Comparison of ENCODE assay signal across 8 cellular contexts in genomic region chrX:23907496-23908218, GRCh38. TPM values are rescaled to one million over a fixed set of nuclear protein-coding genes. Genes with fewer than 3 reads are reported as not detected.
A peak's percentile ranks its signal among the peaks of the same experiment; 100 is the strongest.
DNase-seq lines count a peak whose midpoint lies in the region; ATAC-seq, FAIRE-seq and TF ChIP-seq lines count a peak whose summit lies in the region.

APOO (minus strand) TSS chrX:23907938; CDS start chrX:23907702, 236 bp downstream.
CXorf58 (plus strand) TSS chrX:23908006; CDS start chrX:23910303, 2,297 bp downstream.

- DNase-seq in GM12892 (ENCODE audit: insufficient read length) = peak; percentile 70
- DNase-seq in NCI-H1436 (lab: John Stamatoyannopoulos, UW) = peak; percentile 84
- peak; percentile 94 for DNase-seq in SW480 (ENCODE audit: low spot score)
- peak; percentile 89 to 95 (median 91) for DNase-seq in adrenal gland
- DNase-seq in left cardiac atrium = peak; percentile 92
- peak; percentile 90 to 96 for DNase-seq in psoas muscle
- DNase-seq in uterus = peak; percentile 88 to 91

- H3K27ac ChIP-seq in adrenal gland = peak within 1 kb of the TSS; percentile 76 to 87 (median 79)
- H3K27ac ChIP-seq in psoas muscle = peak within 1 kb of the TSS; percentile 82
- H3K27ac ChIP-seq in uterus = peak within 1 kb of the TSS; percentile 79 to 84

- intact Hi-C loops in adrenal gland (cut with DNase I) = loop anchor here (10.0 kb wide), 2 partner anchors 123 to 213 kb away; partner anchors contain the start of gene SAT1 (in 1 of the 2)
- intact Hi-C loops in left cardiac atrium (cut with DNase I) = loop anchor here (5.0 to 10.0 kb wide), 4 partner anchors 120 to 163 kb away; partner anchors contain the start of genes ACOT9 (in 1 of the 2), EIF2S3 (in 1 of the 2), KLHL15 (in 1 of the 2) and SAT1 (in 1 of the 2)
- intact Hi-C loops in psoas muscle (cut with DNase I) = loop anchor here (5.0 to 10.0 kb wide), 2 partner anchors 115 to 247 kb away; no protein-coding TSS in a partner anchor
- intact Hi-C loops in uterus (cut with DNase I; ENCODE audit: low total_unique reads) = no loop called here

- TF ChIP-seq POLR2A in GM12892 (IDR thresholded peaks at IDR 0.05; ENCODE audit: low read depth, low read length) (0 out of 2 replicates have a peak, but pooled peaks have one; percentile 34), adrenal gland (IDR thresholded peaks at IDR 0.05) (peak in 1 of 2 donors; percentile 61), uterus (IDR thresholded peaks at IDR 0.05) (peak; percentile 51)

- ATAC-seq in HG02840 (IDR thresholded peaks at IDR 0.05; ENCODE audit: low FRiP score, unreplicated experiment) = peak; percentile 88
- ATAC-seq in left cardiac atrium = peak; percentile 97 to 99
- ATAC-seq in psoas muscle = peak; percentile 96 to 98 (median 97)

- H3K4me1 ChIP-seq in adrenal gland (replicated peaks in 1 of 2) = peaks cover 0 to 9% of the 10 kb centered on the region in 2 donors
- no peaks in the 10 kb centered on the region for H3K4me1 ChIP-seq in psoas muscle
- no peaks in the 10 kb centered on the region for H3K4me1 ChIP-seq in uterus

- peak within 1 kb of the TSS in 2 of 4 donors; percentile 32 to 43 for H3K4me3 ChIP-seq in adrenal gland
- H3K4me3 ChIP-seq in psoas muscle = peak within 1 kb of the TSS; percentile 76
- H3K4me3 ChIP-seq in uterus = peak within 1 kb of the TSS; percentile 41 to 46

- H3K27me3 ChIP-seq in adrenal gland (no peaks in the 10 kb centered on the region), psoas muscle (ENCODE audit: insufficient read depth in 3 of 3, low read length in 2 of 3) (peaks cover 0 to 7% (median 0%) of the 10 kb centered on the region in 3 donors), uterus (no peaks in the 10 kb centered on the region)

- peak; percentile 62 to 94 (median 89) for TF ChIP-seq CTCF in adrenal gland (IDR thresholded peaks at IDR 0.05)
- TF ChIP-seq CTCF in psoas muscle (IDR thresholded peaks at IDR 0.05) = peak; percentile 72
- peak; percentile 69 to 92 (median 81) for TF ChIP-seq CTCF in uterus (IDR thresholded peaks at IDR 0.05)

- FAIRE-seq in GM12892 (lab: Jason Lieb, UNC) = no peak

- WGBS in adrenal gland, 4 donors = 1 to 39% (median 12%) methylated on average over 8 to 80 of the region's 81 CpGs
- WGBS in psoas muscle, 3 donors = 0 to 25% (median 1%) methylated on average over 35 to 81 of the region's 81 CpGs

- H3K36me3 ChIP-seq in adrenal gland (replicated peaks in 1 of 2) (no peaks in the 10 kb centered on the region), psoas muscle (ENCODE audit: insufficient read depth in 1 of 2, low read depth in 1 of 2) (no peaks in the 10 kb centered on the region), uterus (no peaks in the 10 kb centered on the region)

- H3K9me3 ChIP-seq in adrenal gland (replicated peaks in 1 of 3) = no peaks in the 10 kb centered on the region
- no peaks in the 10 kb centered on the region for H3K9me3 ChIP-seq in psoas muscle
- no peaks in the 10 kb centered on the region for H3K9me3 ChIP-seq in uterus

RNA-seq across cellular contexts. Expression of gene APOO, which starts in this region (rescaled TPM):
- polyA plus RNA-seq in GM12892 (2012; ENCODE audit: missing spikeins) = 25.0 TPM
- total RNA-seq in adrenal gland = 10 to 100 TPM; 12.9 to 72.7 (median 25.3) TPM
- 100 to 1,000 TPM in 1 of 3 donors, 10 to 100 TPM in 2; 17.5 to 177 (median 37.7) TPM for polyA plus RNA-seq in adrenal gland
- 10 to 100 TPM; 70.0 to 70.9 TPM for total RNA-seq in left cardiac atrium
- 10 to 100 TPM; 29.7 to 78.5 (median 56.4) TPM for total RNA-seq in psoas muscle
- polyA plus RNA-seq in psoas muscle = 10 to 100 TPM; 35.0 to 56.0 (median 43.2) TPM
- total RNA-seq in uterus = 10 to 100 TPM in 3 of 4 donors, 1 to 10 TPM in 1; 2.0 to 21.9 (median 11.2) TPM

RNA-seq across cellular contexts. Expression of gene CXorf58, which starts in this region (rescaled TPM):
- polyA plus RNA-seq in GM12892 (2012; ENCODE audit: missing spikeins) = not detected
- total RNA-seq in adrenal gland (under 1 TPM in 5 of 8 donors, not detected in 3; 0.11 to 0.77 (median 0.34) TPM), left cardiac atrium (under 1 TPM in 1 of 2 donors, not detected in 1; 0.42 TPM), psoas muscle (under 1 TPM in 2 of 4 donors, not detected in 2; 0.17 to 0.50 TPM), uterus (under 1 TPM in 2 of 4 donors, not detected in 2; 0.14 to 0.29 TPM)
- polyA plus RNA-seq in adrenal gland (under 1 TPM; 0.20 to 0.40 (median 0.24) TPM), psoas muscle (under 1 TPM; 0.08 to 0.26 (median 0.11) TPM)
